8 cellular contexts compared by ENCODE assay signal in the genomic region with DNA sequence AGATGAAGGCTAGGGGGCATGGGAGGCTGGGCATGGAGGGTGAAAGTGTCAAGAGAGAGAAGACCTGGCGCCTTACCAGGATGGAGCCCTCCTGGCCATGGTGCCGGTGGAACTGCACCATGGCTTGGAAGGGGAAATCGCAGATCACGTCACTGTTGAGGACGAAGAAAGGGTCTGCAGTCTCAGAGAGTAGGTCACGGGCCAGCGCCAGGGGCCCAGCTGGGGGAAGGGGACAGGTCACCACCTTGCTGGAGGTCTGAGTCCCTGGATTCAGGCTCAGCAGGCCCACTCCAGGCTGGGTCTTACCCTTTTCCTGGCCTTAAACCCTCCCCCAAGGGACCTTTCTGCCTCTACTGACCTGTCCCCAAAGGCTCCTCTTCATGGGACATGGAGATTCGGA. TPM values are rescaled to one million over a fixed set of nuclear protein-coding genes. Genes with fewer than 3 reads are reported as not detected.
DNase-seq lines count a peak whose midpoint lies in the region; ATAC-seq and TF ChIP-seq lines count a peak whose summit lies in the region.

No MANE protein-coding gene starts in this region.

- H3K9me2 ChIP-seq in MM.1S (replicated peaks; ENCODE audit: insufficient read depth, low read length) (no peaks in the 10 kb centered on the region), neural cell (ENCODE audit: insufficient read depth, low read length) (no peaks in the 10 kb centered on the region)

- H3K4me3 ChIP-seq in BLaER1 (peak overlapping the region; percentile 87), MM.1S (ENCODE audit: low read length) (peak overlapping the region; percentile 99), neural cell (ENCODE audit: low read length) (peak overlapping the region; percentile 99)
- peak overlapping the region; percentile 91 for H3K4me3 ChIP-seq in effector memory CD4-positive, alpha-beta T cell (ENCODE audit: insufficient read depth, low read depth, low read length, poor library complexity, severe bottlenecking)

- ATAC-seq in HG03442 (IDR thresholded peaks at IDR 0.05; ENCODE audit: unreplicated experiment) (no peak), GM21390 (IDR thresholded peaks at IDR 0.05; ENCODE audit: unreplicated experiment) (no peak)

- peaks cover 36% of the 10 kb centered on the region for H3K4me1 ChIP-seq in BLaER1
- H3K4me1 ChIP-seq in MM.1S (ENCODE audit: low read length), result peaks cover 14% of the 10 kb centered on the region
- peaks cover 22% of the 10 kb centered on the region for H3K4me1 ChIP-seq in effector memory CD4-positive, alpha-beta T cell (ENCODE audit: control insufficient read depth, insufficient read depth, low read length, poor library complexity, severe bottlenecking)

- H3K36me3 ChIP-seq in BLaER1, result peaks cover 64% of the 10 kb centered on the region
- no peaks in the 10 kb centered on the region for H3K36me3 ChIP-seq in MM.1S (replicated peaks; ENCODE audit: insufficient read depth, low read length)
- H3K36me3 ChIP-seq in effector memory CD4-positive, alpha-beta T cell (ENCODE audit: control insufficient read depth, insufficient read depth, low read length), result peaks cover 27% of the 10 kb centered on the region
- H3K36me3 ChIP-seq in neural cell (ENCODE audit: insufficient read depth, low read length), result no peaks in the 10 kb centered on the region

- peaks cover 16% of the 10 kb centered on the region for H3F3A ChIP-seq in MM.1S (ENCODE audit: insufficient read depth, low read length)
- H3F3A ChIP-seq in neural cell (ENCODE audit: insufficient read depth, low read length, poor library complexity, severe bottlenecking), result no peaks in the 10 kb centered on the region

- H3K27ac ChIP-seq in BLaER1 (peak overlapping the region; percentile 87), MM.1S (ENCODE audit: low read length) (peak overlapping the region; percentile 99), neural cell (ENCODE audit: low read length) (peak overlapping the region; percentile 82)
- peak overlapping the region; percentile 95 for H3K27ac ChIP-seq in effector memory CD4-positive, alpha-beta T cell (ENCODE audit: insufficient read depth, low read length, poor library complexity, severe bottlenecking)

- H3K9ac ChIP-seq in BLaER1, result peak overlapping the region; percentile 91
- peak overlapping the region; percentile 100 for H3K9ac ChIP-seq in MM.1S (ENCODE audit: low read length)
- peak overlapping the region; percentile 88 for H3K9ac ChIP-seq in neural cell (ENCODE audit: low read length)

- H4K20me1 ChIP-seq in BLaER1 (peaks cover 45% of the 10 kb centered on the region), MM.1S (ENCODE audit: insufficient read depth, low read length) (no peaks in the 10 kb centered on the region), neural cell (ENCODE audit: insufficient read depth) (no peaks in the 10 kb centered on the region)

- H3K4me2 ChIP-seq in BLaER1 (peak overlapping the region; percentile 96), MM.1S (ENCODE audit: low read depth, low read length) (peak overlapping the region; percentile 79), neural cell (ENCODE audit: low read length) (peak overlapping the region; percentile 80)

- H3K9me3 ChIP-seq in BLaER1 (no peaks in the 10 kb centered on the region), MM.1S (replicated peaks; ENCODE audit: insufficient read depth, low read length) (no peaks in the 10 kb centered on the region), neural cell (ENCODE audit: low read length) (no peaks in the 10 kb centered on the region)
- no peaks in the 10 kb centered on the region for H3K9me3 ChIP-seq in effector memory CD4-positive, alpha-beta T cell (ENCODE audit: control insufficient read depth, low read length)

- H2AFZ ChIP-seq in MM.1S (ENCODE audit: low read length) (peak overlapping the region; percentile 87), neural cell (ENCODE audit: low read depth, low read length) (no peak overlapping the region)

- no peak for TF ChIP-seq EP300 in neural cell (conservative IDR thresholded peaks at IDR 0.05; ENCODE audit: poor library complexity, severe bottlenecking)

- DNase-seq in MM.1S (no peak), NCI-H1436 treated with DMSO at 0.1 percent for 48 hours (lab: John Stamatoyannopoulos, UW) (no peak)
- no peak for DNase-seq in effector memory CD4-positive, alpha-beta T cell
- DNase-seq in activated CD4-positive, CD25-positive, alpha-beta regulatory T cell treated with anti-CD3 and anti-CD28 coated beads, Interleukin-2, amount 50 U/mL, for 72 hours, result no peak

- TF ChIP-seq CTCF in MM.1S (IDR thresholded peaks at IDR 0.05; ENCODE audit: low read length), result no peak
- no peak for TF ChIP-seq CTCF in neural cell (IDR thresholded peaks at IDR 0.05; ENCODE audit: poor library complexity, severe bottlenecking)

- peaks cover 29% of the 10 kb centered on the region for H3K79me2 ChIP-seq in MM.1S (ENCODE audit: low read length)
- H3K79me2 ChIP-seq in neural cell (replicated peaks; ENCODE audit: insufficient read depth, low read length), result no peaks in the 10 kb centered on the region

- no peaks in the 10 kb centered on the region for H3K27me3 ChIP-seq in BLaER1
- H3K27me3 ChIP-seq in MM.1S (replicated peaks; ENCODE audit: insufficient read depth, low read length), result no peaks in the 10 kb centered on the region
- no peaks in the 10 kb centered on the region for H3K27me3 ChIP-seq in effector memory CD4-positive, alpha-beta T cell (replicated peaks; ENCODE audit: control insufficient read depth, insufficient read depth, low read length, poor library complexity, severe bottlenecking)
- H3K27me3 ChIP-seq in neural cell (ENCODE audit: insufficient read depth, low read depth, low read length), result no peaks in the 10 kb centered on the region

- TF ChIP-seq RAD21 in neural cell (conservative IDR thresholded peaks at IDR 0.05), result no peak

TF ChIP-seq in neural cell, 6 proteins besides CTCF, POLR2A, EP300 and RAD21:
- TF ChIP-seq REST (IDR thresholded peaks at IDR 0.05; ENCODE audit: borderline replicate concordance) (no peak), EZH2 (IDR thresholded peaks at IDR 0.05; ENCODE audit: borderline replicate concordance, insufficient read depth, low read length, poor library complexity, severe bottlenecking) (no peak), TAF1 (IDR thresholded peaks at IDR 0.05; ENCODE audit: low read depth) (no peak), POLR2AphosphoS5 (IDR thresholded peaks at IDR 0.05) (no peak), SMC3 (conservative IDR thresholded peaks at IDR 0.05; ENCODE audit: poor library complexity) (no peak), MXI1 (conservative IDR thresholded peaks at IDR 0.05; ENCODE audit: poor library complexity, severe bottlenecking) (no peak)
TF ChIP-seq in neural cell: peak in this region for 0.

RNA-seq across cellular contexts. Expression of gene GMPPB, which starts 0.9 kb away (rescaled TPM):
- 20.0 and 20.8 TPM in 2 replicates for polyA plus RNA-seq in neural cell
- polyA minus RNA-seq in neural cell, result 15.5 and 20.0 TPM in 2 replicates

RNA-seq across cellular contexts. Expression of gene AMIGO3, which starts 3.4 kb away (rescaled TPM):
- polyA plus RNA-seq in neural cell, result 4.0 and 8.0 TPM in 2 replicates
- 3.1 and 6.8 TPM in 2 replicates for polyA minus RNA-seq in neural cell

RNA-seq across cellular contexts. Expression of gene RNF123, which starts 33.5 kb away (rescaled TPM):
- 27.4 and 32.0 TPM in 2 replicates for polyA plus RNA-seq in neural cell
- 29.8 and 37.0 TPM in 2 replicates for polyA minus RNA-seq in neural cell

RNA-seq across cellular contexts. Expression of gene MST1, which starts 33.6 kb away (rescaled TPM):
- 62.5 and 64.0 TPM in 2 replicates for polyA plus RNA-seq in neural cell
- 8.8 and 9.6 TPM in 2 replicates for polyA minus RNA-seq in neural cell

RNA-seq across cellular contexts. Expression of gene APEH, which starts 48.7 kb away (rescaled TPM):
- polyA plus RNA-seq in neural cell, result 98.4 and 119 TPM in 2 replicates
- polyA minus RNA-seq in neural cell, result 84.9 and 93.7 TPM in 2 replicates
